Comparison of ENCODE assay signal across 19 cellular contexts in the genomic region with DNA sequence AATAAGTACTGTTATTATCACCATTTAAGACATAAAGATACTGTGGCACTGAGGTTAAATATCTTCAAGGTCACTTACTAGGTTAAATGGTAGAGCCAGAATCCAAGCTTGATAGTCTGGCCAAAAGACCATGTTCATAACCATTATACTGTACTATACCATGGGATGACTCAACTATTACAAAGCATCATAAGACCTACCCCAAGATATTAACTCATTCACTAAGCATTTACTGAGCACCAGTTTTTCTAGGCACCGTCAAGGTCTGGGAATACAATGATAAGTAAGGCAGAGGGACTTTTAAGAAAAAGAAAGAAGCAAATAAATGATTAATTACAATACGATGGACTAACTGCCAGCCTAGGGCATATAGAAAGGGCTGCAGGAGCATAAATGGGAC.
"Had no signal": no experiment of that assay in that cellular context is flagged by ENCODE, and none has a peak within 500 bp of the region (broad histone marks: within the 10 kb centered on the region; RNA-seq: fewer than 3 reads in every experiment).

No MANE protein-coding gene starts in this region.

- ATAC-seq: esophagus mucosa; gastroesophageal sphincter; left colon; right lobe of liver; stimulated activated naive CD8-positive, alpha-beta T cell treated with anti-CD3 and anti-CD28 coated beads, Interleukin-15, Interleukin-2, amounts not matched to agents 100 U/mL and 50 U/mL, for 24 hours had no signal

- DNase-seq: activated CD4-positive, alpha-beta T cell treated with anti-CD3 and anti-CD28 coated beads for 4 hours; activated CD4-positive, alpha-beta T cell treated with anti-CD3 and anti-CD28 coated beads, Interleukin-2, amount 50 U/mL, for 4 hours; activated effector memory CD4-positive, alpha-beta T cell treated with Interleukin-2 at 50 U/mL for 16 hours; activated naive CD4-positive, alpha-beta T cell treated with Interleukin-2 at 50 U/mL for 16 hours; activated T-cell treated with anti-CD3 and anti-CD28 coated beads for 4 hours; caudate nucleus; islet precursor cell; left colon; naive B cell; nephron progenitor cell; right lobe of liver; stimulated activated CD4-positive, alpha-beta T cell treated with anti-CD3 and anti-CD28 coated beads, Interleukin-2, amount 100 ng/mL, for 48 hours; stimulated activated naive CD8-positive, alpha-beta T cell treated with anti-CD3 and anti-CD28 coated beads, Interleukin-15, Interleukin-2, amounts not matched to agents 100 U/mL and 50 U/mL, for 24 hours had no signal

- H3K4me3 ChIP-seq: ascending aorta, gastroesophageal sphincter, hepatocyte, right lobe of liver, thoracic aorta, vagina had no signal
